Comparison of ENCODE assay signal across 2 cellular contexts in genomic region chr9:130187523-130187846, GRCh38.
TF ChIP-seq lines count a peak whose summit lies in the region.

No MANE protein-coding gene starts in this region.

TF ChIP-seq in SK-N-SH, 30 proteins besides CTCF, POLR2A, EP300 and RAD21 (continued from another document):
- TF ChIP-seq, protein P1, sequence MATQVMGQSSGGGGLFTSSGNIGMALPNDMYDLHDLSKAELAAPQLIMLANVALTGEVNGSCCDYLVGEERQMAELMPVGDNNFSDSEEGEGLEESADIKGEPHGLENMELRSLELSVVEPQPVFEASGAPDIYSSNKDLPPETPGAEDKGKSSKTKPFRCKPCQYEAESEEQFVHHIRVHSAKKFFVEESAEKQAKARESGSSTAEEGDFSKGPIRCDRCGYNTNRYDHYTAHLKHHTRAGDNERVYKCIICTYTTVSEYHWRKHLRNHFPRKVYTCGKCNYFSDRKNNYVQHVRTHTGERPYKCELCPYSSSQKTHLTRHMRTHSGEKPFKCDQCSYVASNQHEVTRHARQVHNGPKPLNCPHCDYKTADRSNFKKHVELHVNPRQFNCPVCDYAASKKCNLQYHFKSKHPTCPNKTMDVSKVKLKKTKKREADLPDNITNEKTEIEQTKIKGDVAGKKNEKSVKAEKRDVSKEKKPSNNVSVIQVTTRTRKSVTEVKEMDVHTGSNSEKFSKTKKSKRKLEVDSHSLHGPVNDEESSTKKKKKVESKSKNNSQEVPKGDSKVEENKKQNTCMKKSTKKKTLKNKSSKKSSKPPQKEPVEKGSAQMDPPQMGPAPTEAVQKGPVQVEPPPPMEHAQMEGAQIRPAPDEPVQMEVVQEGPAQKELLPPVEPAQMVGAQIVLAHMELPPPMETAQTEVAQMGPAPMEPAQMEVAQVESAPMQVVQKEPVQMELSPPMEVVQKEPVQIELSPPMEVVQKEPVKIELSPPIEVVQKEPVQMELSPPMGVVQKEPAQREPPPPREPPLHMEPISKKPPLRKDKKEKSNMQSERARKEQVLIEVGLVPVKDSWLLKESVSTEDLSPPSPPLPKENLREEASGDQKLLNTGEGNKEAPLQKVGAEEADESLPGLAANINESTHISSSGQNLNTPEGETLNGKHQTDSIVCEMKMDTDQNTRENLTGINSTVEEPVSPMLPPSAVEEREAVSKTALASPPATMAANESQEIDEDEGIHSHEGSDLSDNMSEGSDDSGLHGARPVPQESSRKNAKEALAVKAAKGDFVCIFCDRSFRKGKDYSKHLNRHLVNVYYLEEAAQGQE (IDR thresholded peaks at IDR 0.05; ENCODE audit: low read depth, low read length), result no peak
- TF ChIP-seq RCOR1 (IDR thresholded peaks at IDR 0.05; ENCODE audit: low read length) (no peak), CHD2 (IDR thresholded peaks at IDR 0.05; ENCODE audit: low read length, partially characterized antibody) (no peak), TCF12 (IDR thresholded peaks at IDR 0.05) (no peak), JUND (IDR thresholded peaks at IDR 0.05) (no peak), ZBTB33 (IDR thresholded peaks at IDR 0.05; ENCODE audit: borderline replicate concordance, low read depth) (no peak), ELF1 (IDR thresholded peaks at IDR 0.05) (no peak), TEAD4 (IDR thresholded peaks at IDR 0.05; ENCODE audit: borderline replicate concordance, insufficient read depth) (no peak), TAF1 (IDR thresholded peaks at IDR 0.05; ENCODE audit: borderline replicate concordance, low read depth, low read length) (no peak), FOXM1 (IDR thresholded peaks at IDR 0.05; ENCODE audit: low read depth) (no peak), YY1 (IDR thresholded peaks at IDR 0.05; ENCODE audit: low read depth) (no peak), RFX5 (IDR thresholded peaks at IDR 0.05; ENCODE audit: low read length) (no peak), MAX (IDR thresholded peaks at IDR 0.05; ENCODE audit: low read depth) (no peak), SIN3A (IDR thresholded peaks at IDR 0.05; ENCODE audit: borderline replicate concordance, low read depth, low read length) (no peak)
- TF ChIP-seq, protein P2, sequence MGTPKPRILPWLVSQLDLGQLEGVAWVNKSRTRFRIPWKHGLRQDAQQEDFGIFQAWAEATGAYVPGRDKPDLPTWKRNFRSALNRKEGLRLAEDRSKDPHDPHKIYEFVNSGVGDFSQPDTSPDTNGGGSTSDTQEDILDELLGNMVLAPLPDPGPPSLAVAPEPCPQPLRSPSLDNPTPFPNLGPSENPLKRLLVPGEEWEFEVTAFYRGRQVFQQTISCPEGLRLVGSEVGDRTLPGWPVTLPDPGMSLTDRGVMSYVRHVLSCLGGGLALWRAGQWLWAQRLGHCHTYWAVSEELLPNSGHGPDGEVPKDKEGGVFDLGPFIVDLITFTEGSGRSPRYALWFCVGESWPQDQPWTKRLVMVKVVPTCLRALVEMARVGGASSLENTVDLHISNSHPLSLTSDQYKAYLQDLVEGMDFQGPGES (IDR thresholded peaks at IDR 0.05; ENCODE audit: low read depth, low read length), result no peak
TF ChIP-seq in SK-N-SH: peak in this region for 0.

TF ChIP-seq in SK-N-SH treated with all-trans-retinoic acid at 6 μM for 48 hours, 23 proteins besides CTCF, POLR2A, EP300 and RAD21 (continued from another document):
- TF ChIP-seq, protein P3, sequence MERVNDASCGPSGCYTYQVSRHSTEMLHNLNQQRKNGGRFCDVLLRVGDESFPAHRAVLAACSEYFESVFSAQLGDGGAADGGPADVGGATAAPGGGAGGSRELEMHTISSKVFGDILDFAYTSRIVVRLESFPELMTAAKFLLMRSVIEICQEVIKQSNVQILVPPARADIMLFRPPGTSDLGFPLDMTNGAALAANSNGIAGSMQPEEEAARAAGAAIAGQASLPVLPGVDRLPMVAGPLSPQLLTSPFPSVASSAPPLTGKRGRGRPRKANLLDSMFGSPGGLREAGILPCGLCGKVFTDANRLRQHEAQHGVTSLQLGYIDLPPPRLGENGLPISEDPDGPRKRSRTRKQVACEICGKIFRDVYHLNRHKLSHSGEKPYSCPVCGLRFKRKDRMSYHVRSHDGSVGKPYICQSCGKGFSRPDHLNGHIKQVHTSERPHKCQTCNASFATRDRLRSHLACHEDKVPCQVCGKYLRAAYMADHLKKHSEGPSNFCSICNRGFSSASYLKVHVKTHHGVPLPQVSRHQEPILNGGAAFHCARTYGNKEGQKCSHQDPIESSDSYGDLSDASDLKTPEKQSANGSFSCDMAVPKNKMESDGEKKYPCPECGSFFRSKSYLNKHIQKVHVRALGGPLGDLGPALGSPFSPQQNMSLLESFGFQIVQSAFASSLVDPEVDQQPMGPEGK (CRISPR knock-in tag; IDR thresholded peaks at IDR 0.05; ENCODE audit: borderline replicate concordance), result no peak
- TF ChIP-seq SNAI2 (CRISPR knock-in tag; IDR thresholded peaks at IDR 0.05), result no peak
- TF ChIP-seq ZFP3 (CRISPR knock-in tag; IDR thresholded peaks at IDR 0.05), result no peak
- no peak for TF ChIP-seq ZFP30 (CRISPR knock-in tag; IDR thresholded peaks at IDR 0.05)
- no peak for TF ChIP-seq ISL1 (CRISPR knock-in tag; IDR thresholded peaks at IDR 0.05)
- TF ChIP-seq ZNF8 (CRISPR knock-in tag; IDR thresholded peaks at IDR 0.05), result no peak
- TF ChIP-seq ZNF565 (CRISPR knock-in tag; conservative IDR thresholded peaks at IDR 0.05; ENCODE audit: low read depth), result no peak
